ENCODE assay signal across 20 cellular contexts in the genomic region with DNA sequence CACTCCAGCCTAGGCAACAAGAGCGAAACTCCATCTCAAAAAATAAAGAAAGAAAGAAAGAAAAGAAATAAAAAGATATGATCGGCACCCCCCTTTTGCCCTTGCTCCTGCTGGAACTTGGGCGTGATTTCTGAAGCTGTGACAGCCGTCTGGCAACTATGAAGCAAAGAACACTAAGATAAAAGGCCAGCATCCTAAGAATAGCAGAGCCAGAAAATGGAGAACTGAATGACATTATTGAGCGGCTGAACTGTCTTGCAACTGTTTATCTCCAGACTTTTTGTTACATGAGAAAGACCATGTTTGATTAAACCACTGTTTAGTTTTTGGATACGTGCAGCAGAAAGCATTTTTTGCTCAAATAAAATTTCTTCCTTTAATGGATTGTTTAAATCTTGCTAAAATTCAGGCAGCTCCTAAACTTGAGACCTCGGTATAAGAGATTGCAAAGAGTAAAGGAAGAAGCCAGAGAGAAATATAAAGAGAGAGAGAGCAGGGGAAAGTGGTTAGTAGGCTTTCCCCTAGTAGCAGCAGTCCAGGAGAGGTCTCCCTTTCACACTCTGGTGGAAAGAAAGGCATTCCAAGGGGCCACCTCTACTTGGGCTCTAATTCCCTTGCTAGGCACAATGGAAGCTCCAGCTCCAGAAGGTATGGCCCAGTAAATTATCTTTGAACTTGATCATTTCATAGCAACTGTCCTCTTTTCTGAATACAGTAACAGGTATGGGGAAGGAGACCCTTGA. TPM values are rescaled to one million over a fixed set of nuclear protein-coding genes. Genes with fewer than 3 reads are reported as not detected.
DNase-seq lines count a peak whose midpoint lies in the region; ATAC-seq and TF ChIP-seq lines count a peak whose summit lies in the region.
"Had no signal": no experiment of that assay in that cellular context is flagged by ENCODE, and none has a peak within 500 bp of the region (broad histone marks: within the 10 kb centered on the region; RNA-seq: fewer than 3 reads in every experiment).

No MANE protein-coding gene starts in this region.

- DNase-seq in HCT116 (ENCODE audit: low read depth, low spot score) (no peak), RWPE2 (ENCODE audit: low spot score) (no peak), neural progenitor cell (ENCODE audit: low spot score) (peak; percentile 40), NCI-H187 (lab: John Stamatoyannopoulos, UW) (no peak), NOMO-1 treated with dmso at 0.1 percent for 144 hours (lab: John Stamatoyannopoulos, UW; ENCODE audit: unreplicated experiment) (no peak), ACHN (no peak)
- DNase-seq: DMS153; GOT3; Karpas-422; lower lobe of right lung; NCI-H1105 treated with DMSO at 0.1 percent for 48 hours; NCI-H2227 treated with DMSO at 0.1 percent for 48 hours; NK-92 treated with Interleukin-12 subunit alpha and Interleukin-12 subunit beta, amount 100 ng/mL, for 24 hours; posterior cingulate gyrus; small intestine; T-helper 1 cell; tibial artery had no signal

- no TSS peak for BruUV-seq in HCT116 (replicated peaks; lab: Mats Ljungman, UMichigan)

- no peaks in the 10 kb centered on the region for H3K9me2 ChIP-seq in HCT116 (ENCODE audit: insufficient read depth)

- no peaks in the 10 kb centered on the region for H3K9me3 Mint-ChIP-seq in neural progenitor cell
- H3K9me3 Mint-ChIP-seq: activated T-helper 1 cell treated with anti-CD3 and anti-CD28 coated beads, Interleukin-12 subunit alpha, Interleukin-12 subunit beta, Interleukin-2, Interleukin-4 antibody, amounts not matched to agents 30 ng/mL and 10 ng/mL and 1 ng/mL, durations not matched to agents 14 hours and 24 hours and 36 hours had no signal

- H3K27me3 ChIP-seq in HCT116 (ENCODE audit: insufficient read depth, low read length) (no peaks in the 10 kb centered on the region), RWPE2 (ENCODE audit: insufficient read depth, poor library complexity, severe bottlenecking) (no peaks in the 10 kb centered on the region), neural progenitor cell (no peaks in the 10 kb centered on the region)
- H3K27me3 ChIP-seq: tibial artery had no signal

- in situ Hi-C loops in ACHN (cut with HindIII; ENCODE audit: low pct_ligation_motif_present, low pct_unique_long_range_greater_than_20kb, low sequenced_read_pairs): no loop called here

- POLR2A ChIA-PET in HCT116 (lab: Charles Lee): interaction anchor here (1.2 kb wide), 1 partner anchor 38 kb away, joined by 3 read pairs; no protein-coding TSS in a partner anchor

- H3K79me2 ChIP-seq in HCT116 (ENCODE audit: insufficient read depth, low read length) (no peaks in the 10 kb centered on the region), neural progenitor cell (ENCODE audit: low read depth) (no peaks in the 10 kb centered on the region)

- H3K4me1 ChIP-seq in HCT116 (ENCODE audit: control insufficient read depth in 1 of 2, insufficient read depth in 2 of 2, low read length in 2 of 2): no peaks in the 10 kb centered on the region
- peaks cover 5% of the 10 kb centered on the region for H3K4me1 ChIP-seq in RWPE2 (ENCODE audit: insufficient read depth, poor library complexity, severe bottlenecking)
- peaks cover 29% of the 10 kb centered on the region for H3K4me1 ChIP-seq in neural progenitor cell
- H3K4me1 ChIP-seq: lower lobe of right lung, tibial artery had no signal

- ATAC-seq in HCT116 (no peak), RWPE2 (ENCODE audit: low read depth) (no peak), esophagus mucosa (peak; percentile 28), HG03175 (IDR thresholded peaks at IDR 0.05; ENCODE audit: unreplicated experiment) (no peak)
- ATAC-seq: lower lobe of right lung had no signal

- H3K36me3 ChIP-seq in HCT116 (ENCODE audit: control insufficient read depth in 1 of 2, insufficient read depth in 2 of 2, low read length in 2 of 2): no peaks in the 10 kb centered on the region
- H3K36me3 ChIP-seq in RWPE2 (ENCODE audit: low read depth): no peaks in the 10 kb centered on the region
- H3K36me3 ChIP-seq in neural progenitor cell: no peaks in the 10 kb centered on the region
- H3K36me3 ChIP-seq: lower lobe of right lung, tibial artery had no signal

- RAD21 ChIA-PET in HCT116 (lab: Charles Lee; ENCODE audit: low non-redundant PET in 1 of 2, low total read pairs in 2 of 2, uncharacterized antibody in 2 of 2, unreplicated experiment in 2 of 2): no interaction called here

- peaks cover 5% of the 10 kb centered on the region for H3F3A ChIP-seq in neural progenitor cell (ENCODE audit: low read depth)

- H3K4me3 ChIP-seq in HCT116 (replicated peaks in 1 of 2; ENCODE audit: low read depth in 1 of 2, low read length in 2 of 2) (no peak overlapping the region), RWPE2 (ENCODE audit: severe bottlenecking) (no peak overlapping the region), neural progenitor cell (no peak overlapping the region)
- H3K4me3 ChIP-seq: lower lobe of right lung, tibial artery had no signal

- H2AFZ ChIP-seq in HCT116 (ENCODE audit: low read depth, low read length, poor library complexity, severe bottlenecking): no peak overlapping the region
- peak overlapping the region; percentile 76 for H2AFZ ChIP-seq in neural progenitor cell (replicated peaks)

- no peak overlapping the region for H3K4me3 Mint-ChIP-seq in neural progenitor cell
- H3K4me3 Mint-ChIP-seq: activated T-helper 1 cell treated with anti-CD3 and anti-CD28 coated beads, Interleukin-12 subunit alpha, Interleukin-12 subunit beta, Interleukin-2, Interleukin-4 antibody, amounts not matched to agents 30 ng/mL and 10 ng/mL and 1 ng/mL, durations not matched to agents 14 hours and 24 hours and 36 hours had no signal

- H4K20me1 ChIP-seq in HCT116 (ENCODE audit: insufficient read depth) (no peaks in the 10 kb centered on the region), neural progenitor cell (ENCODE audit: low read depth) (no peaks in the 10 kb centered on the region)

- no peak overlapping the region for H3K9ac ChIP-seq in HCT116 (ENCODE audit: low read length)
- H3K9ac ChIP-seq in neural progenitor cell: no peak overlapping the region

- no peaks in the 10 kb centered on the region for H3K4me1 Mint-ChIP-seq in neural progenitor cell

- H3K27me3 Mint-ChIP-seq in neural progenitor cell (ENCODE audit: insufficient read depth, low read depth): peaks cover 2% of the 10 kb centered on the region

- no peak overlapping the region for H3K27ac Mint-ChIP-seq in neural progenitor cell
- H3K27ac Mint-ChIP-seq: activated T-helper 1 cell treated with anti-CD3 and anti-CD28 coated beads, Interleukin-12 subunit alpha, Interleukin-12 subunit beta, Interleukin-2, Interleukin-4 antibody, amounts not matched to agents 30 ng/mL and 10 ng/mL and 1 ng/mL, durations not matched to agents 14 hours and 24 hours and 36 hours had no signal

- no peaks in the 10 kb centered on the region for H3K9me3 ChIP-seq in HCT116 (ENCODE audit: control insufficient read depth in 1 of 2, insufficient read depth in 1 of 2, low read depth in 1 of 2, low read length in 2 of 2)
- H3K9me3 ChIP-seq in RWPE2 (ENCODE audit: severe bottlenecking): no peaks in the 10 kb centered on the region
- no peaks in the 10 kb centered on the region for H3K9me3 ChIP-seq in neural progenitor cell (ENCODE audit: low read depth)
- H3K9me3 ChIP-seq: lower lobe of right lung, tibial artery had no signal

- intact Hi-C loops in HCT116 (cut with micrococcal nuclease): no loop called here

- TF ChIP-seq CTCF in HCT116 (IDR thresholded peaks at IDR 0.05 in 2 of 3, conservative IDR thresholded peaks at IDR 0.05 in 1 of 3; ENCODE audit: borderline replicate concordance in 1 of 3, insufficient read depth in 1 of 3, low read depth in 2 of 3, low read length in 2 of 3) (no peak), RWPE2 (IDR thresholded peaks at IDR 0.05; ENCODE audit: poor library complexity, severe bottlenecking) (no peak), neural progenitor cell (IDR thresholded peaks at IDR 0.05) (peak; percentile 29)

- CTCF ChIA-PET in HCT116 (lab: Charles Lee): no interaction called here

- H3K4me2 ChIP-seq in HCT116 (ENCODE audit: low read length): no peak overlapping the region
- H3K4me2 ChIP-seq in neural progenitor cell: no peak overlapping the region

- H3K27ac ChIP-seq in HCT116 (ENCODE audit: low read depth, low read length) (no peak overlapping the region), RWPE2 (ENCODE audit: poor library complexity, severe bottlenecking) (peak overlapping the region; percentile 29), neural progenitor cell (peak overlapping the region; percentile 10)
- H3K27ac ChIP-seq: lower lobe of right lung, tibial artery had no signal

- no peaks in the 10 kb centered on the region for H3K36me3 Mint-ChIP-seq in neural progenitor cell

- TF ChIP-seq POLR2A in HCT116 (IDR thresholded peaks at IDR 0.05; ENCODE audit: borderline replicate concordance, extremely low read depth, insufficient read depth, insufficient read length): no peak

- peak; percentile 25; the same call in 1 of the 2 replicates for TF ChIP-seq RAD21 in HCT116 (IDR thresholded peaks at IDR 0.05; ENCODE audit: low read depth)

TF ChIP-seq in HCT116, 20 proteins besides CTCF, POLR2A, EP300 and RAD21:
- no peak for TF ChIP-seq JUND (IDR thresholded peaks at IDR 0.05)
- TF ChIP-seq ZNF274 (IDR thresholded peaks at IDR 0.05; ENCODE audit: low read depth, low read length): no peak
- TF ChIP-seq ZFX (IDR thresholded peaks at IDR 0.05): no peak
- TF ChIP-seq TCF7L2 (IDR thresholded peaks at IDR 0.05; ENCODE audit: borderline replicate concordance, extremely low read depth, insufficient read depth, insufficient read length): no peak
- TF ChIP-seq CEBPB (IDR thresholded peaks at IDR 0.05; ENCODE audit: low read depth): no peak

RNA-seq across cellular contexts. Expression of a gene that starts 8.2 kb away (rescaled TPM):
- total RNA-seq in HCT116 (2021; ENCODE audit: unreplicated experiment) (79.1 TPM), esophagus mucosa (175 TPM), neural progenitor cell (ENCODE audit: low replicate concordance) (36.5 and 42.1 TPM in 2 replicates)
- 29.1 and 52.5 TPM in 2 replicates for polyA plus RNA-seq in HCT116 (2012)

RNA-seq across cellular contexts. Expression of a gene that starts 36.7 kb away (rescaled TPM):
- total RNA-seq in HCT116 (2021; ENCODE audit: unreplicated experiment): 20.6 TPM
- polyA plus RNA-seq in HCT116 (2012): 7.4 and 8.9 TPM in 2 replicates
- 11.2 TPM for total RNA-seq in esophagus mucosa
- total RNA-seq in neural progenitor cell (ENCODE audit: low replicate concordance): 103 and 191 TPM in 2 replicates
